13 cellular contexts compared by ENCODE assay signal in genomic region chr10:132626761-132627735, GRCh38.
DNase-seq lines count a peak whose midpoint lies in the region; ATAC-seq and TF ChIP-seq lines count a peak whose summit lies in the region.
"Had no signal": no experiment of that assay in that cellular context is flagged by ENCODE, and none has a peak within 500 bp of the region (broad histone marks: within the 10 kb centered on the region; RNA-seq: fewer than 3 reads in every experiment).

No MANE protein-coding gene starts in this region.

- peaks cover 19% of the 10 kb centered on the region for H3K79me2 ChIP-seq in hepatocyte

- ATAC-seq in RWPE2 (ENCODE audit: low read depth) (no peak), foreskin keratinocyte (no peak), HG02610 (IDR thresholded peaks at IDR 0.05; ENCODE audit: unreplicated experiment) (no peak)

- H3K4me1 ChIP-seq in RWPE2 (ENCODE audit: insufficient read depth, poor library complexity, severe bottlenecking) (no peaks in the 10 kb centered on the region), hepatocyte (ENCODE audit: insufficient read depth) (peaks cover 41% of the 10 kb centered on the region), foreskin keratinocyte (no peaks in the 10 kb centered on the region)

- 85% methylated on average over 38 of the region's 39 CpGs for WGBS in hepatocyte (ENCODE audit: low lambda C conversion rate, missing lambda C conversion rate)

- TF ChIP-seq CTCF in RWPE2 (IDR thresholded peaks at IDR 0.05; ENCODE audit: poor library complexity, severe bottlenecking) (no peak), hepatocyte (IDR thresholded peaks at IDR 0.05; ENCODE audit: poor library complexity) (no peak), foreskin keratinocyte (conservative IDR thresholded peaks at IDR 0.05) (no peak)

- H3K9me3 ChIP-seq in RWPE2 (ENCODE audit: severe bottlenecking) (no peaks in the 10 kb centered on the region), hepatocyte (ENCODE audit: low read depth) (no peaks in the 10 kb centered on the region)
- H3K9me3 ChIP-seq: pancreas had no signal

- peak overlapping the region; percentile 62 for H3K4me2 ChIP-seq in hepatocyte

- intact Hi-C loops in posterior vena cava (cut with DNase I): loop anchor here in 1 of 2 donors (5.0 kb wide), 1 partner anchor 40 kb away; no protein-coding TSS in a partner anchor

- H3K27me3 ChIP-seq in RWPE2 (ENCODE audit: insufficient read depth, poor library complexity, severe bottlenecking): no peaks in the 10 kb centered on the region
- no peaks in the 10 kb centered on the region for H3K27me3 ChIP-seq in hepatocyte
- H3K27me3 ChIP-seq in foreskin keratinocyte: no peaks in the 10 kb centered on the region
- H3K27me3 ChIP-seq: pancreas had no signal

- H3K9me2 ChIP-seq in hepatocyte (replicated peaks; ENCODE audit: insufficient read depth): no peaks in the 10 kb centered on the region

- H2AFZ ChIP-seq in hepatocyte: no peak overlapping the region

- H3K27ac ChIP-seq in RWPE2 (ENCODE audit: poor library complexity, severe bottlenecking) (no peak overlapping the region), hepatocyte (peak overlapping the region; percentile 83), foreskin keratinocyte (no peak overlapping the region)

- in situ Hi-C loops in KBM-7 (cut with MboI; ENCODE audit: low pct_unique_long_range_greater_than_20kb, low sequenced_read_pairs): no loop called here

- peak; percentile 38 for DNase-seq in Ammon's horn (ENCODE audit: low spot score)
- peak; percentile 47 for DNase-seq in RWPE2 (ENCODE audit: low spot score)
- DNase-seq in hepatocyte (ENCODE audit: low spot score): no peak
- DNase-seq in posterior vena cava (ENCODE audit: low spot score): peak; percentile 79
- DNase-seq in foreskin keratinocyte: no peak
- DNase-seq in KBM-7: no peak
- no peak for DNase-seq in NCI-H1930 (lab: John Stamatoyannopoulos, UW)
- DNase-seq: activated CD4-positive, CD25-positive, alpha-beta regulatory T cell; AML-193; central memory CD4-positive, alpha-beta T cell; NCI-H69 had no signal

- H4K20me1 ChIP-seq in hepatocyte (ENCODE audit: insufficient read depth, poor library complexity, severe bottlenecking): no peaks in the 10 kb centered on the region

- no peak overlapping the region for H3K4me3 ChIP-seq in RWPE2 (ENCODE audit: severe bottlenecking)
- no peak overlapping the region for H3K4me3 ChIP-seq in hepatocyte
- H3K4me3 ChIP-seq: pancreas had no signal

- H3K36me3 ChIP-seq in RWPE2 (ENCODE audit: low read depth): no peaks in the 10 kb centered on the region
- no peaks in the 10 kb centered on the region for H3K36me3 ChIP-seq in hepatocyte (replicated peaks; ENCODE audit: insufficient read depth, low read depth)
- H3K36me3 ChIP-seq: pancreas had no signal

Comparison
In these comparisons a context has a peak if more than half of its experiments do, and no peak if none do; other contexts are left out.
1. DNase-seq: peak in Ammon's horn (single experiment), RWPE2 (single experiment) and posterior vena cava (single experiment); none in hepatocyte (single experiment), foreskin keratinocyte (0 of 2), KBM-7 (single experiment) and NCI-H1930 (0 of 2).